ENCODE assay signal across 25 cellular contexts in genomic region chr2:198203306-198203705, GRCh38.
A peak's percentile ranks its signal among the peaks of the same experiment; 100 is the strongest.
DNase-seq lines count a peak whose midpoint lies in the region; ATAC-seq and TF ChIP-seq lines count a peak whose summit lies in the region.
"Had no signal": no experiment of that assay in that cellular context is flagged by ENCODE, and none has a peak within 500 bp of the region (broad histone marks: within the 10 kb centered on the region; RNA-seq: fewer than 3 reads in every experiment).

No MANE protein-coding gene starts in this region.

- WGBS in hepatocyte (ENCODE audit: low lambda C conversion rate, missing lambda C conversion rate) = 73% methylated on average over 3 of the region's 3 CpGs

- no peaks in the 10 kb centered on the region for H3K79me2 ChIP-seq in hepatocyte

- H2AFZ ChIP-seq in hepatocyte = no peak overlapping the region
- H2AFZ ChIP-seq: PC-9 had no signal

- CTCF ChIA-PET in HEK293 (lab: Yijun Ruan, JAX) = no interaction called here

- no peaks in the 10 kb centered on the region for H3K9me3 ChIP-seq in HEK293 (ENCODE audit: control insufficient read depth, insufficient read depth, low read depth, low read length)
- no peaks in the 10 kb centered on the region for H3K9me3 ChIP-seq in hepatocyte (ENCODE audit: low read depth)
- H3K9me3 ChIP-seq in skeletal muscle satellite cell (replicated peaks; ENCODE audit: low read length) = no peaks in the 10 kb centered on the region
- H3K9me3 ChIP-seq: suprapubic skin had no signal

- H3K4me3 ChIP-seq in HEK293 (ENCODE audit: low read depth, low read length) = no peak overlapping the region
- no peak overlapping the region for H3K4me3 ChIP-seq in astrocyte of the cerebellum (ENCODE audit: low read depth, low read length)
- no peak overlapping the region for H3K4me3 ChIP-seq in hepatocyte
- H3K4me3 ChIP-seq in skeletal muscle satellite cell (ENCODE audit: low read length) = peak overlapping the region; percentile 31
- H3K4me3 ChIP-seq: PC-9, suprapubic skin had no signal

- no peaks in the 10 kb centered on the region for H3K36me3 ChIP-seq in HEK293 (ENCODE audit: control insufficient read depth in 2 of 2, insufficient read depth in 1 of 2, low read length in 2 of 2)
- no peaks in the 10 kb centered on the region for H3K36me3 ChIP-seq in hepatocyte (replicated peaks; ENCODE audit: insufficient read depth, low read depth)
- no peaks in the 10 kb centered on the region for H3K36me3 ChIP-seq in skeletal muscle satellite cell (ENCODE audit: insufficient read depth, low read length)
- H3K36me3 ChIP-seq: suprapubic skin had no signal

- no peaks in the 10 kb centered on the region for H3K9me2 ChIP-seq in hepatocyte (replicated peaks; ENCODE audit: insufficient read depth)

- H3K4me2 ChIP-seq in hepatocyte (no peak overlapping the region), skeletal muscle satellite cell (ENCODE audit: low read length) (peak overlapping the region; percentile 40)
- H3K4me2 ChIP-seq: PC-9 had no signal

- H3K4me1 ChIP-seq in HEK293 (ENCODE audit: control insufficient read depth, insufficient read depth, low read length) (no peaks in the 10 kb centered on the region), hepatocyte (ENCODE audit: insufficient read depth) (no peaks in the 10 kb centered on the region), skeletal muscle satellite cell (ENCODE audit: control insufficient read depth, insufficient read depth, low read length) (peaks cover 6% of the 10 kb centered on the region)
- H3K4me1 ChIP-seq: foreskin keratinocyte, suprapubic skin had no signal

- H3K27ac ChIP-seq in HEK293 (ENCODE audit: extremely low read depth, low read depth, low read length) (no peak overlapping the region), hepatocyte (no peak overlapping the region)
- H3K27ac ChIP-seq: foreskin keratinocyte, HL-60, PC-9, suprapubic skin had no signal

- in situ Hi-C loops in astrocyte of the cerebellum (cut with HindIII; ENCODE audit: low sequenced_read_pairs) = no loop called here

- POLR2A ChIA-PET in HEK293 (lab: Yijun Ruan, JAX) = no interaction called here

- peak; percentile 68 for DNase-seq in astrocyte of the cerebellum (ENCODE audit: low read depth)
- peak; percentile 11 for DNase-seq in hepatocyte (ENCODE audit: low spot score)
- DNase-seq in activated CD4-positive, CD25-positive, alpha-beta regulatory T cell treated with anti-CD3 and anti-CD28 coated beads, Interleukin-2, amount 50 U/mL, for 72 hours = no peak
- DNase-seq in NCI-H510A treated with DMSO at 0.1 percent for 48 hours (lab: John Stamatoyannopoulos, UW) = no peak
- no peak for DNase-seq in D341Med (ENCODE audit: low spot score)
- DNase-seq: activated CD4-positive, alpha-beta memory T cell treated with anti-CD3 and anti-CD28 coated beads, Interleukin-2, amount 10 ng/mL, durations not matched to agents 7 days and 5 days; activated naive CD8-positive, alpha-beta T cell treated with anti-CD3 and anti-CD28 coated beads for 36 hours; C1 segment of cervical spinal cord; effector CD4-positive, alpha-beta T cell; erythroblast; foreskin keratinocyte; HCEC 1CT; natural killer cell; NCI-H1092 treated with DMSO at 0.1 percent for 48 hours; NCI-H2029; NCI-H446 treated with DMSO at 0.1 percent for 48 hours; PC-9; SHP77 treated with DMSO at 0.1 percent for 48 hours; SW 1271 had no signal

- no peak for TF ChIP-seq POLR2A in GM18505 (IDR thresholded peaks at IDR 0.05; ENCODE audit: borderline replicate concordance, extremely low read depth, insufficient read depth, insufficient read length)

- no peak for ATAC-seq in GM18505 (IDR thresholded peaks at IDR 0.05; ENCODE audit: unreplicated experiment)
- ATAC-seq: foreskin keratinocyte, left lobe of liver, natural killer cell had no signal

- no peak for TF ChIP-seq CTCF in HEK293 (tag by site-specific recombination; IDR thresholded peaks at IDR 0.05)
- TF ChIP-seq CTCF in astrocyte of the cerebellum (IDR thresholded peaks at IDR 0.05; ENCODE audit: low read depth, low read length, missing control alignments) = no peak
- TF ChIP-seq CTCF in hepatocyte (IDR thresholded peaks at IDR 0.05; ENCODE audit: poor library complexity) = no peak

- H4K20me1 ChIP-seq in hepatocyte (ENCODE audit: insufficient read depth, poor library complexity, severe bottlenecking) = no peaks in the 10 kb centered on the region

- no peak overlapping the region for H3K9ac ChIP-seq in skeletal muscle satellite cell (ENCODE audit: low read depth, low read length)

- no peaks in the 10 kb centered on the region for H3K27me3 ChIP-seq in hepatocyte
- H3K27me3 ChIP-seq in skeletal muscle satellite cell (ENCODE audit: control insufficient read depth, insufficient read depth, low read length) = no peaks in the 10 kb centered on the region
- H3K27me3 ChIP-seq: foreskin keratinocyte, suprapubic skin had no signal

TF ChIP-seq in HEK293, 187 proteins besides CTCF, POLR2A, EP300 and RAD21:
- 0 out of 2 replicates have a peak, but pooled peaks have one; percentile 9 for TF ChIP-seq ZNF596 (tag by site-specific recombination; IDR thresholded peaks at IDR 0.05)
- TF ChIP-seq SCRT1 (tag by site-specific recombination; IDR thresholded peaks at IDR 0.05; ENCODE audit: borderline replicate concordance) = no peak

Comparison
In these comparisons a context has a peak if more than half of its experiments do, and no peak if none do; other contexts are left out.
1. DNase-seq: peak in astrocyte of the cerebellum (single experiment) and hepatocyte (single experiment); none in activated CD4-positive, CD25-positive, alpha-beta regulatory T cell treated with anti-CD3 and anti-CD28 coated beads, Interleukin-2, amount 50 U/mL, for 72 hours (single experiment), NCI-H510A treated with DMSO at 0.1 percent for 48 hours (single experiment) and D341Med (single experiment).